ENCODE assay signal across 7 cellular contexts in genomic region chr18:26621161-26622026, GRCh38.
DNase-seq lines count a peak whose midpoint lies in the region; ATAC-seq and TF ChIP-seq lines count a peak whose summit lies in the region.

No MANE protein-coding gene starts in this region.

- DNase-seq in G401 (ENCODE audit: low spot score): peak; percentile 17
- DNase-seq in LNCaP clone FGC (ENCODE audit: low read depth): peak; percentile 28
- peak; percentile 35 for DNase-seq in astrocyte of the spinal cord (ENCODE audit: low read depth, low spot score)
- DNase-seq in kidney epithelial cell (ENCODE audit: low read depth): no peak
- no peak for DNase-seq in suprapubic skin (ENCODE audit: low spot score in 2 of 2)
- no peak for DNase-seq in NCI-H2196 treated with DMSO at 0.1 percent for 48 hours (lab: John Stamatoyannopoulos, UW; ENCODE audit: unreplicated experiment)

- 48% methylated on average over 22 of the region's 22 CpGs for WGBS in suprapubic skin

- TF ChIP-seq POLR2A in suprapubic skin (IDR thresholded peaks at IDR 0.05): no peak

- in situ Hi-C loops in G401 (cut with HindIII; ENCODE audit: low sequenced_read_pairs): no loop called here
- in situ Hi-C loops in astrocyte of the spinal cord (cut with HindIII; ENCODE audit: low sequenced_read_pairs): no loop called here

- H3K27me3 ChIP-seq in kidney epithelial cell (ENCODE audit: control insufficient read depth, insufficient read depth, low read length) (no peaks in the 10 kb centered on the region), suprapubic skin (no peaks in the 10 kb centered on the region)

- H3K36me3 ChIP-seq in kidney epithelial cell (ENCODE audit: control insufficient read depth, insufficient read depth, low read length) (no peaks in the 10 kb centered on the region), suprapubic skin (no peaks in the 10 kb centered on the region)

- peak; percentile 93 for ATAC-seq in GM21367 (IDR thresholded peaks at IDR 0.05; ENCODE audit: unreplicated experiment)

- no peak overlapping the region for H3K27ac ChIP-seq in suprapubic skin

- H3K4me1 ChIP-seq in suprapubic skin: no peaks in the 10 kb centered on the region

- peak; percentile 86 for TF ChIP-seq CTCF in LNCaP clone FGC (IDR thresholded peaks at IDR 0.05; ENCODE audit: control insufficient read depth, extremely low read depth, insufficient read depth)
- TF ChIP-seq CTCF in astrocyte of the spinal cord (IDR thresholded peaks at IDR 0.05; ENCODE audit: low read depth, low read length): peak; percentile 66
- TF ChIP-seq CTCF in kidney epithelial cell (IDR thresholded peaks at IDR 0.05; ENCODE audit: insufficient read depth, low read length, poor library complexity, severe bottlenecking): peak; percentile 49
- TF ChIP-seq CTCF in suprapubic skin (IDR thresholded peaks at IDR 0.05): peak; percentile 2 to 51

- no peaks in the 10 kb centered on the region for H3K9me3 ChIP-seq in suprapubic skin

- no peak for TF ChIP-seq EP300 in suprapubic skin (IDR thresholded peaks at IDR 0.05)

- H3K4me3 ChIP-seq in LNCaP clone FGC (ENCODE audit: low read depth, low read length): peak overlapping the region; percentile 50
- H3K4me3 ChIP-seq in astrocyte of the spinal cord (ENCODE audit: low read depth, low read length): no peak overlapping the region
- H3K4me3 ChIP-seq in kidney epithelial cell (ENCODE audit: low read depth, low read length): no peak overlapping the region
- H3K4me3 ChIP-seq in suprapubic skin: peak overlapping the region; percentile 12

Comparison
In these comparisons a context has a peak if more than half of its experiments do, and no peak if none do; other contexts are left out.
1. DNase-seq: peak in G401 (single experiment), LNCaP clone FGC (single experiment) and astrocyte of the spinal cord (single experiment); none in kidney epithelial cell (single experiment), suprapubic skin (0 of 2) and NCI-H2196 treated with DMSO at 0.1 percent for 48 hours (single experiment).
2. H3K4me3 ChIP-seq: peak in LNCaP clone FGC (single experiment) and suprapubic skin (single experiment); none in astrocyte of the spinal cord (single experiment) and kidney epithelial cell (single experiment).
3. CTCF ChIP-seq: peak in every context shown above with its lines; median percentile 86 in LNCaP clone FGC; 66 in astrocyte of the spinal cord; 49 in kidney epithelial cell; 26 in suprapubic skin.